In the genomic region with DNA sequence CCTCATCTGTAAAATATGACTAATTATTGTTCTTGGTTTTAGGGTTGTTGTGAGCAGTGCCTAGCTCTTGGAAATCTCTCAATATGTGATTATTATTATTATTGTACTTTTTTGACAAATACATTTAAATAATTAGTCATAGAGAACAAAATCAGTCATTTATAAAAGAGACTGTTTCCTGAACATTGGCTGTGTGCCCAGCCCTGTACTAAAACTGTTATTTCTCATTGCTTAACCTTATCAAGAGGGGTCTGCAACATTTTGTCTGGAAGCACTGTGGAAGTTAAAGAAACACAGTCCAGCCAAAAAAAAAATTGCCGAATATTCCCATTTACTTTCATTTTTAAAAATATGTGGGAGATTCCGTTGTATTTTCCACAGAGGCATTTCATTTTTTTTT, we compare ENCODE assay signal across 19 cellular contexts.
DNase-seq lines count a peak whose midpoint lies in the region; ATAC-seq and TF ChIP-seq lines count a peak whose summit lies in the region.
"Had no signal": no experiment of that assay in that cellular context is flagged by ENCODE, and none has a peak within 500 bp of the region (broad histone marks: within the 10 kb centered on the region; RNA-seq: fewer than 3 reads in every experiment).

No MANE protein-coding gene starts in this region.

- no peak overlapping the region for H3K27ac Mint-ChIP-seq in HFFc6
- H3K27ac Mint-ChIP-seq: CD4-positive, CD25-positive, alpha-beta regulatory T cell had no signal

- TF ChIP-seq CTCF in HFFc6 (IDR thresholded peaks at IDR 0.05) (no peak), fibroblast of pulmonary artery (IDR thresholded peaks at IDR 0.05; ENCODE audit: low read length, missing control alignments) (no peak), osteoblast (IDR thresholded peaks at IDR 0.05; ENCODE audit: extremely low read depth, low read depth, low read length) (no peak)

- no peaks in the 10 kb centered on the region for H3K9me3 Mint-ChIP-seq in HFFc6

- H3K4me3 Mint-ChIP-seq in HFFc6, result peak overlapping the region; percentile 61; the same call in 1 of the 2 replicates
- H3K4me3 Mint-ChIP-seq: CD4-positive, CD25-positive, alpha-beta regulatory T cell had no signal

- peak overlapping the region; percentile 54 for H2AFZ ChIP-seq in osteoblast (ENCODE audit: low read length)

- H3K4me2 ChIP-seq in osteoblast (ENCODE audit: insufficient read depth, low read length), result peak overlapping the region; percentile 37

- no peaks in the 10 kb centered on the region for H3K9me3 ChIP-seq in osteoblast (ENCODE audit: low read depth, low read length)
- H3K9me3 ChIP-seq: Peyer's patch had no signal

- no peaks in the 10 kb centered on the region; the same call in 1 of the 2 replicates for H3K4me1 Mint-ChIP-seq in HFFc6 (ENCODE audit: low read depth)
- H3K4me1 Mint-ChIP-seq: CD4-positive, CD25-positive, alpha-beta regulatory T cell had no signal

- H3K36me3 ChIP-seq in osteoblast (ENCODE audit: insufficient read depth, low read length), result no peaks in the 10 kb centered on the region
- H3K36me3 ChIP-seq: Peyer's patch had no signal

- no peak for ATAC-seq in GM21423 (IDR thresholded peaks at IDR 0.05; ENCODE audit: unreplicated experiment)
- ATAC-seq in HG03469 (IDR thresholded peaks at IDR 0.05; ENCODE audit: unreplicated experiment), result no peak

- no peaks in the 10 kb centered on the region for H4K20me1 ChIP-seq in osteoblast (ENCODE audit: insufficient read depth, low read length)

- H3K79me2 ChIP-seq in osteoblast (ENCODE audit: insufficient read depth, low read length), result no peaks in the 10 kb centered on the region

- DNase-seq in HFFc6 (no peak), amniotic epithelial cell (ENCODE audit: low read depth) (peak; percentile 72), fibroblast of pulmonary artery (ENCODE audit: low read depth) (peak; percentile 67), osteoblast (ENCODE audit: insufficient read length, low spot score, missing footprints) (no peak), NCI-H82 treated with DMSO at 0.1 percent for 48 hours (lab: John Stamatoyannopoulos, UW; ENCODE audit: unreplicated experiment) (no peak), germinal center (ENCODE audit: low spot score) (no peak)
- DNase-seq: ACHN; Calu3; CD4-positive, CD25-positive, alpha-beta regulatory T cell; DMS79 treated with DMSO at 0.1 percent for 48 hours; GOT3; KBM-7; NCI-H1048; NCI-H226; NCI-H69; Peyer's patch; SHP77 had no signal

- H3K27me3 Mint-ChIP-seq in HFFc6 (ENCODE audit: insufficient read depth), result no peaks in the 10 kb centered on the region
- H3K27me3 Mint-ChIP-seq: CD4-positive, CD25-positive, alpha-beta regulatory T cell had no signal

- no peaks in the 10 kb centered on the region for H3K36me3 Mint-ChIP-seq in HFFc6 (ENCODE audit: low read depth)
- H3K36me3 Mint-ChIP-seq: CD4-positive, CD25-positive, alpha-beta regulatory T cell had no signal

- peak overlapping the region; percentile 42 for H3K4me3 ChIP-seq in fibroblast of pulmonary artery (replicated peaks; ENCODE audit: low read depth, low read length)
- peak overlapping the region; percentile 29 for H3K4me3 ChIP-seq in osteoblast (ENCODE audit: insufficient read depth, low read length)
- H3K4me3 ChIP-seq: Peyer's patch had no signal

- no peaks in the 10 kb centered on the region for H3K4me1 ChIP-seq in osteoblast (ENCODE audit: insufficient read depth, low read length)
- H3K4me1 ChIP-seq: Peyer's patch had no signal

- H3K27me3 ChIP-seq in osteoblast (ENCODE audit: insufficient read depth, low read length), result no peaks in the 10 kb centered on the region
- H3K27me3 ChIP-seq: Peyer's patch had no signal

- no peak overlapping the region for H3K27ac ChIP-seq in osteoblast (ENCODE audit: low read depth, low read length)
- H3K27ac ChIP-seq: Peyer's patch had no signal

Comparison
In these comparisons a context has a peak if more than half of its experiments do, and no peak if none do; other contexts are left out.
1. DNase-seq: peak in amniotic epithelial cell (single experiment) and fibroblast of pulmonary artery (single experiment); none in HFFc6 (single experiment), osteoblast (single experiment), NCI-H82 treated with DMSO at 0.1 percent for 48 hours (single experiment) and germinal center (single experiment).